Comparison of ENCODE assay signal across 9 cellular contexts in genomic region chr6:167093922-167094432, GRCh38. TPM values are rescaled to one million over a fixed set of nuclear protein-coding genes. Genes with fewer than 3 reads are reported as not detected.
DNase-seq lines count a peak whose midpoint lies in the region; ATAC-seq and TF ChIP-seq lines count a peak whose summit lies in the region.
"Had no signal": no experiment of that assay in that cellular context is flagged by ENCODE, and none has a peak within 500 bp of the region (broad histone marks: within the 10 kb centered on the region; RNA-seq: fewer than 3 reads in every experiment).

No MANE protein-coding gene starts in this region.

- no peaks in the 10 kb centered on the region for H3K36me3 ChIP-seq in naive thymus-derived CD4-positive, alpha-beta T cell (ENCODE audit: control insufficient read depth in 2 of 3, insufficient read depth in 3 of 3, low read length in 3 of 3)
- no peaks in the 10 kb centered on the region for H3K36me3 ChIP-seq in upper lobe of right lung

- peaks cover 37 to 43% of the 10 kb centered on the region in 2 donors for H3K4me1 ChIP-seq in naive thymus-derived CD4-positive, alpha-beta T cell (ENCODE audit: control insufficient read depth in 2 of 2, insufficient read depth in 2 of 2, low read length in 2 of 2)
- H3K4me1 ChIP-seq in upper lobe of right lung: no peaks in the 10 kb centered on the region
- H3K4me1 ChIP-seq: parathyroid adenoma had no signal

- H3K4me1 Mint-ChIP-seq in naive thymus-derived CD4-positive, alpha-beta T cell: peaks cover 33 to 60% (median 53%) of the 10 kb centered on the region in 7 donors

- peak overlapping the region in 5 of 9 donors; percentile 18 to 69 (median 35) for H3K27ac Mint-ChIP-seq in naive thymus-derived CD4-positive, alpha-beta T cell

- no peaks in the 10 kb centered on the region for H3K27me3 ChIP-seq in naive thymus-derived CD4-positive, alpha-beta T cell (ENCODE audit: control insufficient read depth in 2 of 2, insufficient read depth in 2 of 2, low read length in 2 of 2)
- H3K27me3 ChIP-seq in upper lobe of right lung: no peaks in the 10 kb centered on the region

- H3K36me3 Mint-ChIP-seq in naive thymus-derived CD4-positive, alpha-beta T cell: no peaks in the 10 kb centered on the region

- no peaks in the 10 kb centered on the region for H3K9me3 ChIP-seq in naive thymus-derived CD4-positive, alpha-beta T cell (ENCODE audit: control insufficient read depth in 2 of 3, low read length in 3 of 3)
- no peaks in the 10 kb centered on the region for H3K9me3 ChIP-seq in upper lobe of right lung

- CTCF ChIA-PET in naive thymus-derived CD4-positive, alpha-beta T cell (lab: Charles Lee): no interaction called here

- H3K4me3 ChIP-seq in naive thymus-derived CD4-positive, alpha-beta T cell (ENCODE audit: low read length): peak overlapping the region; percentile 39
- no peak overlapping the region for H3K4me3 ChIP-seq in upper lobe of right lung

- POLR2A ChIA-PET in naive thymus-derived CD4-positive, alpha-beta T cell (lab: Charles Lee): interaction anchor here (0.9 to 2.0 kb wide), 3 partner anchors 10 to 50 kb away, joined by 3 to 6 read pairs (median 3); no protein-coding TSS in a partner anchor

- H3K27me3 Mint-ChIP-seq in naive thymus-derived CD4-positive, alpha-beta T cell: peaks cover 0 to 11% (median 0%) of the 10 kb centered on the region in 5 donors

- H3K4me3 Mint-ChIP-seq in naive thymus-derived CD4-positive, alpha-beta T cell: peak overlapping the region; percentile 23 to 75 (median 60)

- DNase-seq in SIG-M5 treated with dmso at 0.1 percent for 504 hours (lab: John Stamatoyannopoulos, UW; ENCODE audit: unreplicated experiment) (peak; percentile 49), SIG-M5 (lab: John Stamatoyannopoulos, UW) (no peak), activated T-cell treated with anti-CD3 and anti-CD28 coated beads for 24 hours (ENCODE audit: low read depth) (peak; percentile 51), upper lobe of right lung (no peak), SKM-1 (lab: John Stamatoyannopoulos, UW; ENCODE audit: unreplicated experiment) (no peak), SW480 (ENCODE audit: low spot score) (no peak)
- DNase-seq in naive thymus-derived CD4-positive, alpha-beta T cell: peak in 7 of 9 donors; percentile 11 to 46 (median 30)

- intact Hi-C loops in naive thymus-derived CD4-positive, alpha-beta T cell (cut with micrococcal nuclease): loop anchor here in 1 of 2 donors (5.0 kb wide), 1 partner anchor 47 kb away; no protein-coding TSS in a partner anchor
- intact Hi-C loops in upper lobe of right lung (cut with DNase I): no loop called here

- TF ChIP-seq CTCF in upper lobe of right lung (IDR thresholded peaks at IDR 0.05): no peak

- ATAC-seq in HG03457 (IDR thresholded peaks at IDR 0.05; ENCODE audit: unreplicated experiment) (peak; percentile 32), upper lobe of right lung (peak; percentile 23)
- ATAC-seq in naive thymus-derived CD4-positive, alpha-beta T cell: peak; percentile 49

- H3K27ac ChIP-seq in naive thymus-derived CD4-positive, alpha-beta T cell (ENCODE audit: low read depth, low read length): no peak overlapping the region
- no peak overlapping the region for H3K27ac ChIP-seq in upper lobe of right lung
- H3K27ac ChIP-seq: parathyroid adenoma had no signal

- H3K9me3 Mint-ChIP-seq in naive thymus-derived CD4-positive, alpha-beta T cell: peaks cover 0 to 9% (median 0%) of the 10 kb centered on the region in 11 donors

RNA-seq across cellular contexts. Expression of gene CCR6, which starts 28.9 kb away (rescaled TPM):
- 1 to 10 TPM in 1 of 5 experiments, under 1 TPM in 3, not detected in 1; 0.15 to 4.1 (median 0.48) TPM for total RNA-seq in naive thymus-derived CD4-positive, alpha-beta T cell
- under 1 TPM; 0.38 to 0.93 TPM for polyA plus RNA-seq in naive thymus-derived CD4-positive, alpha-beta T cell
- total RNA-seq in upper lobe of right lung: 1.4 TPM

Comparison
In these comparisons a context has a peak if more than half of its experiments do, and no peak if none do; other contexts are left out.
1. DNase-seq: peak in SIG-M5 treated with dmso at 0.1 percent for 504 hours (single experiment), activated T-cell treated with anti-CD3 and anti-CD28 coated beads for 24 hours (single experiment) and naive thymus-derived CD4-positive, alpha-beta T cell (7 of 9); none in SIG-M5 (single experiment), upper lobe of right lung (single experiment), SKM-1 (single experiment) and SW480 (single experiment).
2. Peak in every context shown above with its lines, with median percentiles within 50 percentile points of each other: ATAC-seq.